ENCODE assay signal across 1 cellular context in genomic region chr22:21686634-21687393, GRCh38.
TF ChIP-seq lines count a peak whose summit lies in the region.

No MANE protein-coding gene starts in this region.

TF ChIP-seq in K562, 482 proteins besides CTCF, POLR2A, EP300 and RAD21 (continued from another document and continues in another):
- TF ChIP-seq CHD7 (IDR thresholded peaks at IDR 0.05; ENCODE audit: low read depth, low read length) (no peak), ZNF57 (CRISPR knock-in tag; IDR thresholded peaks at IDR 0.05) (peak; percentile 75; the same call in 1 of the 2 replicates), SFPQ (IDR thresholded peaks at IDR 0.05; ENCODE audit: low read depth, low read length) (no peak), ZNF143 (CRISPR knock-in tag; IDR thresholded peaks at IDR 0.05) (peak; percentile 43), ZNF134 (CRISPR knock-in tag; conservative IDR thresholded peaks at IDR 0.05) (no peak), E2F4 (CRISPR knock-in tag; IDR thresholded peaks at IDR 0.05; ENCODE audit: low read depth) (no peak), ATF6 (CRISPR knock-in tag; IDR thresholded peaks at IDR 0.05) (no peak), CSDE1 (IDR thresholded peaks at IDR 0.05) (no peak), LEF1 (IDR thresholded peaks at IDR 0.05) (no peak), IRF2 (CRISPR knock-in tag; IDR thresholded peaks at IDR 0.05) (peak; percentile 45; the same call in 1 of the 2 replicates), PCBP2 (IDR thresholded peaks at IDR 0.05; ENCODE audit: low read depth, low read length, poor library complexity, severe bottlenecking) (no peak), CHD4 (IDR thresholded peaks at IDR 0.05; ENCODE audit: insufficient read depth, insufficient replicate concordance, low read depth, low read length, poor library complexity, severe bottlenecking) (no peak), ZMIZ1 (IDR thresholded peaks at IDR 0.05; ENCODE audit: low read depth in 2 of 2, low read length in 2 of 2) (no peak), TFAP4 (CRISPR knock-in tag; IDR thresholded peaks at IDR 0.05; ENCODE audit: borderline replicate concordance) (no peak), XRCC3 (IDR thresholded peaks at IDR 0.05) (no peak), MAFG (tag; conservative IDR thresholded peaks at IDR 0.05) (no peak), NFIX (CRISPR knock-in tag; IDR thresholded peaks at IDR 0.05; ENCODE audit: low read depth) (no peak), ZNF174 (CRISPR knock-in tag; IDR thresholded peaks at IDR 0.05) (no peak), PTRF (tag; IDR thresholded peaks at IDR 0.05) (no peak), ZNF239 (CRISPR knock-in tag; IDR thresholded peaks at IDR 0.05) (no peak), SRSF9 (IDR thresholded peaks at IDR 0.05; ENCODE audit: borderline replicate concordance, low read depth, low read length) (no peak), CHD1 (IDR thresholded peaks at IDR 0.05; ENCODE audit: low read length) (peak; percentile 45), JUNB (CRISPR knock-in tag; conservative IDR thresholded peaks at IDR 0.05) (0 out of 2 replicates have a peak, but pooled peaks have one; percentile 1), ZNF277 (CRISPR knock-in tag; IDR thresholded peaks at IDR 0.05; ENCODE audit: borderline replicate concordance) (no peak), BRD9 (IDR thresholded peaks at IDR 0.05; ENCODE audit: low read depth, partially characterized antibody) (no peak), TCF7 (IDR thresholded peaks at IDR 0.05; ENCODE audit: borderline replicate concordance) (no peak), FOXP4 (CRISPR knock-in tag; IDR thresholded peaks at IDR 0.05; ENCODE audit: borderline replicate concordance) (no peak), ESRRB (CRISPR knock-in tag; IDR thresholded peaks at IDR 0.05; ENCODE audit: borderline replicate concordance) (no peak), MTA1 (IDR thresholded peaks at IDR 0.05; ENCODE audit: borderline replicate concordance) (no peak), HDAC8 (tag; IDR thresholded peaks at IDR 0.05) (no peak), ZNF224 (CRISPR knock-in tag; IDR thresholded peaks at IDR 0.05) (no peak), ZNF282 (CRISPR knock-in tag; IDR thresholded peaks at IDR 0.05) (0 out of 2 replicates have a peak, but pooled peaks have one; percentile 32), MXI1 (IDR thresholded peaks at IDR 0.05; ENCODE audit: low read depth, low read length) (no peak), POLR2G (IDR thresholded peaks at IDR 0.05; ENCODE audit: low read depth, low read length) (peak; percentile 77), HEY1 (CRISPR knock-in tag; IDR thresholded peaks at IDR 0.05; ENCODE audit: borderline replicate concordance) (no peak)
